8 cellular contexts compared by ENCODE assay signal in genomic region chr15:62569460-62570404, GRCh38.
A peak's percentile ranks its signal among the peaks of the same experiment; 100 is the strongest.
DNase-seq lines count a peak whose midpoint lies in the region; ATAC-seq and TF ChIP-seq lines count a peak whose summit lies in the region.

No MANE protein-coding gene starts in this region.

- no peaks in the 10 kb centered on the region for H3K36me3 ChIP-seq in neural progenitor cell

- no peak for TF ChIP-seq CTCF in neural progenitor cell (IDR thresholded peaks at IDR 0.05)

- POLR2A ChIA-PET in naive thymus-derived CD8-positive, alpha-beta T cell (lab: Charles Lee) = no interaction called here

- no peak overlapping the region for H3K9ac ChIP-seq in neural progenitor cell

- ATAC-seq in HG02763 (IDR thresholded peaks at IDR 0.05; ENCODE audit: unreplicated experiment) = no peak
- ATAC-seq in naive thymus-derived CD8-positive, alpha-beta T cell = no peak
- ATAC-seq in HG03159 (IDR thresholded peaks at IDR 0.05; ENCODE audit: unreplicated experiment) = no peak

- peaks cover 2% of the 10 kb centered on the region for H3K27me3 Mint-ChIP-seq in neural progenitor cell (ENCODE audit: insufficient read depth, low read depth)
- peaks cover 9 to 22% (median 14%) of the 10 kb centered on the region in 5 donors for H3K27me3 Mint-ChIP-seq in naive thymus-derived CD8-positive, alpha-beta T cell

- H3K9me3 Mint-ChIP-seq in neural progenitor cell = no peaks in the 10 kb centered on the region
- peaks cover 0 to 2% (median 0%) of the 10 kb centered on the region in 9 donors for H3K9me3 Mint-ChIP-seq in naive thymus-derived CD8-positive, alpha-beta T cell

- in situ Hi-C loops in T47D (cut with HindIII; ENCODE audit: low pct_unique_long_range_greater_than_20kb, low sequenced_read_pairs) = no loop called here

- peaks cover 17% of the 10 kb centered on the region for H3K4me1 Mint-ChIP-seq in neural progenitor cell
- H3K4me1 Mint-ChIP-seq in naive thymus-derived CD8-positive, alpha-beta T cell = peaks cover 0 to 5% (median under 1%) of the 10 kb centered on the region in 4 donors

- no peaks in the 10 kb centered on the region for H3K79me2 ChIP-seq in neural progenitor cell (ENCODE audit: low read depth)

- H3K4me3 ChIP-seq in neural progenitor cell = no peak overlapping the region

- H3K27me3 ChIP-seq in neural progenitor cell = no peaks in the 10 kb centered on the region

- peaks cover 3% of the 10 kb centered on the region for H3K36me3 Mint-ChIP-seq in neural progenitor cell
- H3K36me3 Mint-ChIP-seq in naive thymus-derived CD8-positive, alpha-beta T cell = no peaks in the 10 kb centered on the region

- H3K4me1 ChIP-seq in neural progenitor cell = peaks cover 5% of the 10 kb centered on the region

- peak overlapping the region; percentile 72 for H3K27ac Mint-ChIP-seq in neural progenitor cell
- no peak overlapping the region for H3K27ac Mint-ChIP-seq in naive thymus-derived CD8-positive, alpha-beta T cell

- no peak overlapping the region for H2AFZ ChIP-seq in neural progenitor cell (replicated peaks)

- H3F3A ChIP-seq in neural progenitor cell (ENCODE audit: low read depth) = no peaks in the 10 kb centered on the region

- DNase-seq in DMS53 (lab: John Stamatoyannopoulos, UW) = peak; percentile 94
- DNase-seq in NCI-H2081 (lab: John Stamatoyannopoulos, UW) = peak; percentile 80 to 91
- DNase-seq in T47D (ENCODE audit: low read depth in 1 of 2, low spot score in 1 of 2) = peak; percentile 54 to 87
- DNase-seq in neural progenitor cell (ENCODE audit: low spot score) = no peak
- no peak for DNase-seq in iPS-NIHi11 (ENCODE audit: low spot score)
- no peak for DNase-seq in naive thymus-derived CD8-positive, alpha-beta T cell

- H3K27ac ChIP-seq in neural progenitor cell = no peak overlapping the region

- no peaks in the 10 kb centered on the region for H4K20me1 ChIP-seq in neural progenitor cell (ENCODE audit: low read depth)

- no peaks in the 10 kb centered on the region for H3K9me3 ChIP-seq in neural progenitor cell (ENCODE audit: low read depth)

- no peak overlapping the region for H3K4me2 ChIP-seq in neural progenitor cell

- H3K4me3 Mint-ChIP-seq in neural progenitor cell = no peak overlapping the region
- no peak overlapping the region for H3K4me3 Mint-ChIP-seq in naive thymus-derived CD8-positive, alpha-beta T cell

Comparison
In these comparisons a context has a peak if more than half of its experiments do, and no peak if none do; other contexts are left out.
1. DNase-seq: peak in DMS53 (single experiment), NCI-H2081 (2 of 2) and T47D (2 of 2); none in neural progenitor cell (single experiment), iPS-NIHi11 (single experiment) and naive thymus-derived CD8-positive, alpha-beta T cell (0 of 10).